ENCODE assay signal across 8 cellular contexts in the genomic region with DNA sequence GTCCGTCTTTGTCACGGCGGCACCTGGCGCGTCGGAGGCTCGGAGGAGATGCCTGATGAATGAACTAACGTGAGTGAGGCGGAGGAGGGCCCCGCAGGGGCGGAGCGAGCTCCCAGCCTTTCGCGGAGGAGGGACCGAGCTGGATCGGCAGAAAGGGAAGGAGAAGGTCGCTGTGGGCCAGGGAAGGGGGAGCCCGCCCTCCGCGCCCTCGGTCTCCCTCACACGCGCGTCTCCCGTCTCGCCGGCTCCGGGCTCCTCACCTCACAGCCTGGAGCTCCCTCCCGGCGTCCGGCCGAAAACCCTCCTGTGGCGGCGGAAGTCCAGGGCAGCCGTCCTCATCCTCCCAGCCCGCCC. TPM values are rescaled to one million over a fixed set of nuclear protein-coding genes. Genes with fewer than 3 reads are reported as not detected.
DNase-seq lines count a peak whose midpoint lies in the region; ATAC-seq, FAIRE-seq and TF ChIP-seq lines count a peak whose summit lies in the region.

No MANE protein-coding gene starts in this region.

- H3K27me3 Mint-ChIP-seq in natural killer cell (ENCODE audit: low read depth in 2 of 2), result no peaks in the 10 kb centered on the region
- no peaks in the 10 kb centered on the region for H3K27me3 Mint-ChIP-seq in stimulated activated naive CD8-positive, alpha-beta T cell treated with anti-CD3 and anti-CD28 coated beads, Interleukin-15, amount 100 ng/mL, for 72 hours

- DNase-seq in D721Med (ENCODE audit: insufficient read length, low spot score) (peak; percentile 93), HTR-8/SVneo (ENCODE audit: insufficient read length, low spot score) (peak; percentile 87), Panc1 (ENCODE audit: low read depth, low spot score) (no peak), fibroblast of lung (ENCODE audit: low read depth in 2 of 2) (peak; percentile 63 to 80), natural killer cell (peak; percentile 36)
- DNase-seq in activated T-helper 1 cell treated with anti-CD3 and anti-CD28 coated beads, Interleukin-2, amount 50 U/mL, for 16 hours (ENCODE audit: low read depth in 1 of 2, low spot score in 1 of 2), result peak; percentile 30 to 49
- DNase-seq in stimulated activated naive CD8-positive, alpha-beta T cell treated with anti-CD3 and anti-CD28 coated beads, Interleukin-15, amount 100 ng/mL, for 72 hours, result peak; percentile 66 to 76

- POLR2A ChIA-PET in Panc1 (lab: Charles Lee), result interaction anchor here (0.7 kb wide), 1 partner anchor 150 kb away, joined by 3 read pairs; no protein-coding TSS in a partner anchor

- H3K4me3 ChIP-seq in Panc1 (ENCODE audit: low read depth in 2 of 2, low read length in 2 of 2) (peak overlapping the region; percentile 65 to 91), fibroblast of lung (replicated peaks in 1 of 4; ENCODE audit: control extremely low read depth in 1 of 4, insufficient read depth in 1 of 4, low read depth in 3 of 4, low read length in 4 of 4) (peak overlapping the region; percentile 65 to 92 (median 70))

- H3K27me3 ChIP-seq in Panc1 (ENCODE audit: control insufficient read depth, insufficient read depth, low read length) (no peaks in the 10 kb centered on the region), fibroblast of lung (ENCODE audit: control insufficient read depth, insufficient read depth, low read length) (no peaks in the 10 kb centered on the region)

- FAIRE-seq in D721Med (lab: Jason Lieb, UNC), result no peak
- peak; percentile 46 for FAIRE-seq in HTR-8/SVneo (lab: Jason Lieb, UNC)

- H3K36me3 Mint-ChIP-seq in natural killer cell, result no peaks in the 10 kb centered on the region

- H3K4me1 Mint-ChIP-seq in natural killer cell, result peaks cover 17 to 41% of the 10 kb centered on the region in 2 donors
- H3K4me1 Mint-ChIP-seq in stimulated activated naive CD8-positive, alpha-beta T cell treated with anti-CD3 and anti-CD28 coated beads, Interleukin-15, amount 100 ng/mL, for 72 hours, result peaks cover 78% of the 10 kb centered on the region

- peak overlapping the region; percentile 94 for H3K4me2 ChIP-seq in fibroblast of lung (ENCODE audit: extremely low read depth, insufficient read depth, low read length)

- H2AFZ ChIP-seq in fibroblast of lung (ENCODE audit: low read length), result peak overlapping the region; percentile 7

- H3K9me3 ChIP-seq in Panc1 (ENCODE audit: control insufficient read depth, insufficient read depth, low read depth, low read length) (no peaks in the 10 kb centered on the region), fibroblast of lung (ENCODE audit: control insufficient read depth, insufficient read depth, low read depth, low read length) (no peaks in the 10 kb centered on the region)

- H3K27ac ChIP-seq in Panc1 (ENCODE audit: low read length), result peak overlapping the region; percentile 81
- H3K27ac ChIP-seq in fibroblast of lung (ENCODE audit: insufficient read depth, low read length), result peak overlapping the region; percentile 80

- H3K79me2 ChIP-seq in fibroblast of lung (ENCODE audit: control insufficient read depth, insufficient read depth, low read length), result peaks cover 11% of the 10 kb centered on the region

- peak overlapping the region; percentile 75 for H3K9ac ChIP-seq in fibroblast of lung (ENCODE audit: insufficient read depth, low read length)

- CTCF ChIA-PET in Panc1 (lab: Charles Lee), result interaction anchor here (0.7 kb wide), 1 partner anchor 1228 kb away, joined by 3 read pairs; no protein-coding TSS in a partner anchor

- intact Hi-C loops in Panc1 (cut with micrococcal nuclease; ENCODE audit: unreplicated experiment) (loop anchor here (10.0 kb wide), 1 partner anchor 116 kb away; no protein-coding TSS in a partner anchor), natural killer cell (cut with micrococcal nuclease) (loop anchor here (5.0 kb wide), 1 partner anchor 119 kb away; no protein-coding TSS in a partner anchor)

- peak overlapping the region; percentile 72 to 93 for H3K27ac Mint-ChIP-seq in natural killer cell
- H3K27ac Mint-ChIP-seq in stimulated activated naive CD8-positive, alpha-beta T cell treated with anti-CD3 and anti-CD28 coated beads, Interleukin-15, amount 100 ng/mL, for 72 hours, result peak overlapping the region; percentile 97 to 98

- BruUV-seq in Panc1 (replicated peaks; lab: Mats Ljungman, UMichigan), result no TSS peak

- H3K36me3 ChIP-seq in Panc1 (ENCODE audit: control insufficient read depth, insufficient read depth, low read length), result peaks cover 6% of the 10 kb centered on the region
- H3K36me3 ChIP-seq in fibroblast of lung (ENCODE audit: control insufficient read depth, insufficient read depth, low read length), result peaks cover 6% of the 10 kb centered on the region

- no peaks in the 10 kb centered on the region for H3K9me3 Mint-ChIP-seq in natural killer cell
- H3K9me3 Mint-ChIP-seq in stimulated activated naive CD8-positive, alpha-beta T cell treated with anti-CD3 and anti-CD28 coated beads, Interleukin-15, amount 100 ng/mL, for 72 hours, result no peaks in the 10 kb centered on the region

- peak; percentile 47 for ATAC-seq in GM21423 (IDR thresholded peaks at IDR 0.05; ENCODE audit: unreplicated experiment)
- peak; percentile 86 for ATAC-seq in Panc1
- peak; percentile 53 to 63 (median 54) for ATAC-seq in natural killer cell
- ATAC-seq in stimulated activated naive CD8-positive, alpha-beta T cell treated with anti-CD3 and anti-CD28 coated beads, Interleukin-15, amount 100 ng/mL, for 72 hours, result peak; percentile 59

- in situ Hi-C loops in Panc1 (cut with HindIII; ENCODE audit: low pct_unique_long_range_greater_than_20kb, low sequenced_read_pairs), result no loop called here

- no peaks in the 10 kb centered on the region for H4K20me1 ChIP-seq in fibroblast of lung (ENCODE audit: control insufficient read depth, extremely low read depth, insufficient read depth, low read length)

- peaks cover 12% of the 10 kb centered on the region for H3K4me1 ChIP-seq in Panc1 (ENCODE audit: control insufficient read depth, insufficient read depth, low read length)
- H3K4me1 ChIP-seq in fibroblast of lung (ENCODE audit: control insufficient read depth, extremely low read depth, insufficient read depth, low read length), result peaks cover 4% of the 10 kb centered on the region

- peak overlapping the region; percentile 98 for H3K4me3 Mint-ChIP-seq in natural killer cell
- H3K4me3 Mint-ChIP-seq in stimulated activated naive CD8-positive, alpha-beta T cell treated with anti-CD3 and anti-CD28 coated beads, Interleukin-15, amount 100 ng/mL, for 72 hours, result peak overlapping the region; percentile 95 to 97

- no peak for TF ChIP-seq CTCF in D721Med (IDR thresholded peaks at IDR 0.05; ENCODE audit: insufficient read depth, missing control alignments)
- no peak for TF ChIP-seq CTCF in Panc1 (IDR thresholded peaks at IDR 0.05)
- no peak for TF ChIP-seq CTCF in fibroblast of lung (conservative IDR thresholded peaks at IDR 0.05 in 1 of 2, IDR thresholded peaks at IDR 0.05 in 1 of 2; ENCODE audit: low read depth in 1 of 2, low read length in 2 of 2)
- TF ChIP-seq CTCF in natural killer cell (IDR thresholded peaks at IDR 0.05), result no peak

RNA-seq across cellular contexts. Expression of a gene that starts 0.5 kb away (rescaled TPM):
- 21.4 TPM for total RNA-seq in Panc1 (2021; ENCODE audit: unreplicated experiment)
- polyA plus RNA-seq in Panc1 (2012; ENCODE audit: insufficient read length), result 22.3 TPM
- total RNA-seq in fibroblast of lung, result 17.7 and 20.0 TPM in 2 replicates
- polyA plus RNA-seq in fibroblast of lung, result 10.0 and 10.6 TPM in 2 replicates
- polyA plus RNA-seq in fibroblast of lung (2012), result 13.0 and 14.2 TPM in 2 replicates
- 23.0 and 25.8 TPM in 2 replicates for polyA minus RNA-seq in fibroblast of lung (ENCODE audit: low replicate concordance)
- total RNA-seq in natural killer cell, result 10 to 100 TPM; 25.6 to 33.0 (median 27.9) TPM
